ENCODE assay signal across 8 cellular contexts in the genomic region with DNA sequence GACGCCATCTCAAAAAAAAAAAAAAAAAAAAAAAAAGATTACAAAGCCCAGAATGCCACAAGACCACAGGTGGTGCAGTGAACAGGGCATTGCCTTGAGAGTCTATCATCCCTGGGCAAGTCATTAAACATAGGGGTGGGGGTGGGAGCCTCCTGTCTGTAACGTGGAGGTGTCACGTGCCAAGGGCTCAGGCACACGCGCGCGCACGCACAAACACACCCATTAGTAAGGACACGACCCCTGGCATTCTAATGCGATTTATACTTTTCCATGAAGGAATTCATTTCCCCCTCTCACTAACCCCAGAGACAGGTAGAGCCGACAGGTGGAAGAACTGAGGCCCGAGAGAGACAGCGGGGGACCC. TPM values are rescaled to one million over a fixed set of nuclear protein-coding genes. Genes with fewer than 3 reads are reported as not detected.
DNase-seq lines count a peak whose midpoint lies in the region; ATAC-seq and TF ChIP-seq lines count a peak whose summit lies in the region.

No MANE protein-coding gene starts in this region.

- intact Hi-C loops in aorta (cut with DNase I), result no loop called here

- H3K4me1 Mint-ChIP-seq in progenitor cell of endocrine pancreas (ENCODE audit: low read depth), result peaks cover 28% of the 10 kb centered on the region

- H3K27me3 ChIP-seq in esophagus (ENCODE audit: control insufficient read depth in 1 of 2, insufficient read depth in 2 of 2, low read length in 2 of 2), result no peaks in the 10 kb centered on the region
- no peaks in the 10 kb centered on the region for H3K27me3 ChIP-seq in aorta (ENCODE audit: control insufficient read depth in 1 of 2, insufficient read depth in 2 of 2, low read length in 1 of 2)

- H3K27ac ChIP-seq in esophagus (ENCODE audit: low read depth in 2 of 2, low read length in 1 of 2) (no peak overlapping the region), aorta (ENCODE audit: low read depth in 1 of 2, low read length in 2 of 2) (no peak overlapping the region)

- DNase-seq in NCI-H1417 (lab: John Stamatoyannopoulos, UW), result peak in 2 of 3 experiments; percentile 17 to 60
- DNase-seq in NCI-H1417 treated with DMSO at 0.1 percent for 48 hours (lab: John Stamatoyannopoulos, UW), result no peak
- peak; percentile 17 for DNase-seq in SHP77 treated with DMSO at 0.1 percent for 48 hours (lab: John Stamatoyannopoulos, UW)
- DNase-seq in progenitor cell of endocrine pancreas (ENCODE audit: low spot score, unreplicated experiment), result no peak
- no peak for DNase-seq in A172 (ENCODE audit: low spot score)
- DNase-seq in aorta, result no peak

- peaks cover 5% of the 10 kb centered on the region for H3K27me3 Mint-ChIP-seq in progenitor cell of endocrine pancreas

- no peak overlapping the region for H3K27ac Mint-ChIP-seq in progenitor cell of endocrine pancreas

- no peaks in the 10 kb centered on the region for H3K9me3 Mint-ChIP-seq in progenitor cell of endocrine pancreas (ENCODE audit: low read depth)

- H3K36me3 ChIP-seq in esophagus (ENCODE audit: control insufficient read depth in 2 of 2, insufficient read depth in 2 of 2, low read length in 1 of 2) (no peaks in the 10 kb centered on the region), aorta (ENCODE audit: control insufficient read depth in 1 of 2, insufficient read depth in 2 of 2, low read length in 1 of 2) (no peaks in the 10 kb centered on the region)

- peaks cover 0 to 7% of the 10 kb centered on the region in 2 donors for H3K4me1 ChIP-seq in esophagus (ENCODE audit: control insufficient read depth in 2 of 2, insufficient read depth in 2 of 2, low read length in 1 of 2)
- H3K4me1 ChIP-seq in aorta (ENCODE audit: control insufficient read depth in 1 of 2, insufficient read depth in 2 of 2, low read length in 2 of 2), result peaks cover 0 to 4% of the 10 kb centered on the region in 2 donors

- no peaks in the 10 kb centered on the region for H3K36me3 Mint-ChIP-seq in progenitor cell of endocrine pancreas (ENCODE audit: insufficient read depth)

- ATAC-seq in aorta (ENCODE audit: low FRiP score) (no peak), HG03342 (IDR thresholded peaks at IDR 0.05; ENCODE audit: unreplicated experiment) (no peak)

- H3K4me3 Mint-ChIP-seq in progenitor cell of endocrine pancreas (ENCODE audit: low read depth), result peak overlapping the region; percentile 83

- H3K9me3 ChIP-seq in esophagus (ENCODE audit: control insufficient read depth in 2 of 2, insufficient read depth in 1 of 2, low read depth in 1 of 2, low read length in 1 of 2) (no peaks in the 10 kb centered on the region), aorta (ENCODE audit: control insufficient read depth, low read length) (no peaks in the 10 kb centered on the region)

- no peak for TF ChIP-seq CTCF in progenitor cell of endocrine pancreas (IDR thresholded peaks at IDR 0.05; ENCODE audit: unreplicated experiment)

- H3K4me3 ChIP-seq in esophagus (ENCODE audit: low read depth in 1 of 2, low read length in 2 of 2) (peak overlapping the region; percentile 53 to 66), aorta (ENCODE audit: low read length in 2 of 2) (peak overlapping the region in 1 of 2 donors; percentile 34)

- WGBS in esophagus, 2 donors, result 3 to 5% methylated on average over 12 to 13 of the region's 13 CpGs
- WGBS in aorta, 2 donors, result 2 to 3% methylated on average over 13 of the region's 13 CpGs

RNA-seq across cellular contexts. Expression of a gene that starts 5.8 kb away (rescaled TPM):
- polyA plus RNA-seq in esophagus (10 to 100 TPM; 20.1 to 31.8 TPM), aorta (10 to 100 TPM in 1 of 2 donors, 1 to 10 TPM in 1; 6.9 to 21.4 TPM)
- total RNA-seq in progenitor cell of endocrine pancreas (20.2 and 28.1 TPM in 2 replicates), aorta (1 to 10 TPM; 4.4 to 5.8 TPM)
- 8.8 and 11.4 TPM in 2 replicates for total RNA-seq in A172 (2014; rRNA removed; shearing (Covaris generic))

RNA-seq across cellular contexts. Expression of a gene that starts 21.3 kb away (rescaled TPM):
- under 1 TPM in 1 of 2 donors, not detected in 1; 0.02 TPM for polyA plus RNA-seq in esophagus
- 0.41 and 0.87 TPM in 2 replicates for total RNA-seq in progenitor cell of endocrine pancreas
- total RNA-seq in A172 (2014; rRNA removed; shearing (Covaris generic)), result not detected in 2 replicates
- not detected for total RNA-seq in aorta
- under 1 TPM in 1 of 2 donors, not detected in 1; 0.28 TPM for polyA plus RNA-seq in aorta

RNA-seq across cellular contexts. Expression of a gene that starts 42.2 kb away (rescaled TPM):
- polyA plus RNA-seq in esophagus, result 10 to 100 TPM; 15.2 to 18.7 TPM
- total RNA-seq in progenitor cell of endocrine pancreas, result 23.7 and 24.2 TPM in 2 replicates
- total RNA-seq in A172 (2014; rRNA removed; shearing (Covaris generic)), result 22.4 and 30.5 TPM in 2 replicates
- total RNA-seq in aorta, result 10 to 100 TPM; 11.0 to 16.7 TPM
- 10 to 100 TPM; 12.4 to 17.3 TPM for polyA plus RNA-seq in aorta

RNA-seq across cellular contexts. Expression of a gene that starts 47.3 kb away (rescaled TPM):
- polyA plus RNA-seq in esophagus (100 to 1,000 TPM; 113 to 265 TPM), aorta (100 to 1,000 TPM; 307 to 366 TPM)
- total RNA-seq in progenitor cell of endocrine pancreas (725 and 736 TPM in 2 replicates), aorta (100 to 1,000 TPM; 276 to 356 TPM)
- 161 and 170 TPM in 2 replicates for total RNA-seq in A172 (2014; rRNA removed; shearing (Covaris generic))

Comparison
In these comparisons a context has a peak if more than half of its experiments do, and no peak if none do; other contexts are left out.
1. DNase-seq: peak in NCI-H1417 (2 of 3) and SHP77 treated with DMSO at 0.1 percent for 48 hours (single experiment); none in NCI-H1417 treated with DMSO at 0.1 percent for 48 hours (single experiment), progenitor cell of endocrine pancreas (single experiment), A172 (single experiment) and aorta (0 of 2).